ENCODE assay signal across 1 cellular context in genomic region chr2:25411281-25411680, GRCh38.
TF ChIP-seq lines count a peak whose summit lies in the region.

No MANE protein-coding gene starts in this region.

TF ChIP-seq in GM12878, 131 proteins besides CTCF, POLR2A, EP300 and RAD21 (continued from another document):
- TF ChIP-seq PKNOX1 (IDR thresholded peaks at IDR 0.05) (no peak), NR2C2 (IDR thresholded peaks at IDR 0.05; ENCODE audit: borderline replicate concordance, control insufficient read depth, insufficient read length, low read depth) (no peak), ZNF384 (IDR thresholded peaks at IDR 0.05; ENCODE audit: borderline replicate concordance, low read depth, low read length) (peak; percentile 28; the same call in 1 of the 2 replicates), IKZF1 (conservative IDR thresholded peaks at IDR 0.05) (peak; percentile 41; the same call in 1 of the 2 replicates), STAT1 (conservative IDR thresholded peaks at IDR 0.05) (no peak), MEF2B (IDR thresholded peaks at IDR 0.05; ENCODE audit: partially characterized antibody, poor library complexity, severe bottlenecking) (peak; percentile 48), IKZF2 (IDR thresholded peaks at IDR 0.05) (peak; percentile 45 to 55; a peak in 3 of 4 replicates), SREBF1 (IDR thresholded peaks at IDR 0.05; ENCODE audit: low read length) (no peak), KLF5 (IDR thresholded peaks at IDR 0.05; ENCODE audit: partially characterized antibody) (no peak), BHLHE40 (IDR thresholded peaks at IDR 0.05; ENCODE audit: borderline replicate concordance in 1 of 2, low read depth in 2 of 2, low read length in 1 of 2) (no peak), RUNX3 (IDR thresholded peaks at IDR 0.05; ENCODE audit: low read length) (peak; percentile 11; the same call in 1 of the 2 replicates), JUNB (IDR thresholded peaks at IDR 0.05) (no peak), MLLT1 (IDR thresholded peaks at IDR 0.05) (0 out of 2 replicates have a peak, but pooled peaks have one; percentile 40), ZBTB40 (IDR thresholded peaks at IDR 0.05; ENCODE audit: borderline replicate concordance) (no peak), MEF2A (IDR thresholded peaks at IDR 0.05; ENCODE audit: insufficient read depth, low read depth, low read length) (0 out of 2 replicates have a peak, but pooled peaks have one; percentile 53)
- TF ChIP-seq, protein P1, sequence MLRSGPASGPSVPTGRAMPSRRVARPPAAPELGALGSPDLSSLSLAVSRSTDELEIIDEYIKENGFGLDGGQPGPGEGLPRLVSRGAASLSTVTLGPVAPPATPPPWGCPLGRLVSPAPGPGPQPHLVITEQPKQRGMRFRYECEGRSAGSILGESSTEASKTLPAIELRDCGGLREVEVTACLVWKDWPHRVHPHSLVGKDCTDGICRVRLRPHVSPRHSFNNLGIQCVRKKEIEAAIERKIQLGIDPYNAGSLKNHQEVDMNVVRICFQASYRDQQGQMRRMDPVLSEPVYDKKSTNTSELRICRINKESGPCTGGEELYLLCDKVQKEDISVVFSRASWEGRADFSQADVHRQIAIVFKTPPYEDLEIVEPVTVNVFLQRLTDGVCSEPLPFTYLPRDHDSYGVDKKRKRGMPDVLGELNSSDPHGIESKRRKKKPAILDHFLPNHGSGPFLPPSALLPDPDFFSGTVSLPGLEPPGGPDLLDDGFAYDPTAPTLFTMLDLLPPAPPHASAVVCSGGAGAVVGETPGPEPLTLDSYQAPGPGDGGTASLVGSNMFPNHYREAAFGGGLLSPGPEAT (IDR thresholded peaks at IDR 0.05; ENCODE audit: low read depth), result peak; percentile 41; the same call in 1 of the 2 replicates
TF ChIP-seq in GM12878: peak in this region for 8.
